In the genomic region with DNA sequence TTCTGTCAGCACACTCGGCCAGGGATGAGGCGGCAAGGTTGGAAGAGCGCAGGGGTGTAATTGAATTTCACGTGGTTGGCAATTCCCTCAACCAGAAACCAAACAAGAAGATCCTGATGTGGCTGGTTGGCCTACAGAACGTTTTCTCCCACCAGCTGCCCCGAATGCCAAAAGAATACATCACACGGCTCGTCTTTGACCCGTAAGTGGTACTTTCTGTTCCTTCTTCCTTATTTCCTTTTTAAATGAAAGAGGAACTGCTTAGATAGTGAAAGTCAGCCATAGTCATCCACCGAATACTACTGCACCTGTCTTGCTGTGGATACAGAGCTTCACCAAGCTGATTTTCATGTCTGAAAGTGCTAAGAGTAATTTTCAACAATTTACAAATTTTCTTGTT, we compare ENCODE assay signal across 10 cellular contexts.
A peak's percentile ranks its signal among the peaks of the same experiment; 100 is the strongest.
DNase-seq lines count a peak whose midpoint lies in the region; ATAC-seq, FAIRE-seq and TF ChIP-seq lines count a peak whose summit lies in the region.
"Had no signal": no experiment of that assay in that cellular context is flagged by ENCODE, and none has a peak within 500 bp of the region (broad histone marks: within the 10 kb centered on the region; RNA-seq: fewer than 3 reads in every experiment).

No MANE protein-coding gene starts in this region.

- peak; percentile 25 for DNase-seq in GM23248
- peak; percentile 27 to 51 for DNase-seq in Kasumi-1 (lab: John Stamatoyannopoulos, UW)
- peak; percentile 26 for DNase-seq in midbrain (lab: John Stamatoyannopoulos, UW)
- no peak for DNase-seq in NCI-H2081 treated with DMSO at 0.1 percent for 48 hours (lab: John Stamatoyannopoulos, UW)
- DNase-seq in small intestine, result no peak
- no peak for DNase-seq in NCI-H2029 treated with DMSO at 0.1 percent for 48 hours (lab: John Stamatoyannopoulos, UW)
- no peak for DNase-seq in mesothelial cell of epicardium (ENCODE audit: low spot score in 2 of 2, unreplicated experiment in 2 of 2)
- DNase-seq: cortex of kidney had no signal

- H3K9ac ChIP-seq in GM23248, result 0 out of 2 replicates have a peak overlapping the region, but pooled peaks have one; percentile 9

- FAIRE-seq in small intestine (lab: Jason Lieb, UNC), result no peak

- H3K4me3 ChIP-seq in GM23248 (peak overlapping the region; percentile 46), small intestine (ENCODE audit: low read depth in 1 of 2, low read length in 2 of 2) (no peak overlapping the region)

- H3K9me2 ChIP-seq in GM23248 (ENCODE audit: insufficient read depth), result no peaks in the 10 kb centered on the region

- no peaks in the 10 kb centered on the region for H3K9me3 Mint-ChIP-seq in mesothelial cell of epicardium

- H3K36me3 ChIP-seq in GM23248 (ENCODE audit: low read depth) (no peaks in the 10 kb centered on the region), small intestine (ENCODE audit: control insufficient read depth in 2 of 2, insufficient read depth in 2 of 2, low read length in 2 of 2) (peaks cover 4 to 5% of the 10 kb centered on the region in 2 donors)

- in situ Hi-C loops in GM23248 (cut with MboI), result no loop called here

- peak; percentile 100 for ATAC-seq in GM18519 (IDR thresholded peaks at IDR 0.05; ENCODE audit: low FRiP score, unreplicated experiment)
- ATAC-seq: SK-N-SH treated with all-trans-retinoic acid at 6 μM for 48 hours had no signal

- peak overlapping the region; percentile 74 for H3K4me2 ChIP-seq in GM23248 (ENCODE audit: unreplicated experiment)

- no peaks in the 10 kb centered on the region for H4K20me1 ChIP-seq in GM23248 (ENCODE audit: insufficient read depth)

- no peak overlapping the region for H3K4me3 Mint-ChIP-seq in mesothelial cell of epicardium

- H2AFZ ChIP-seq in GM23248, result peak overlapping the region; percentile 52

- H3K36me3 Mint-ChIP-seq in mesothelial cell of epicardium, result peaks cover 25% of the 10 kb centered on the region

- H3K27me3 ChIP-seq in GM23248 (replicated peaks; ENCODE audit: insufficient read depth) (no peaks in the 10 kb centered on the region), small intestine (ENCODE audit: control insufficient read depth in 2 of 2, insufficient read depth in 2 of 2, low read length in 2 of 2) (no peaks in the 10 kb centered on the region)

- no peaks in the 10 kb centered on the region for H3F3A ChIP-seq in GM23248 (ENCODE audit: insufficient read depth)

- H3K27ac ChIP-seq in GM23248 (no peak overlapping the region), small intestine (ENCODE audit: low read depth in 1 of 2, low read length in 1 of 2) (no peak overlapping the region)

- 14 to 17% methylated on average over 10 of the region's 10 CpGs for WGBS in GM23248 (ENCODE audit: low coverage in 1 of 2, low lambda C conversion rate in 2 of 2, missing lambda C conversion rate in 2 of 2), 2 experiments
- WGBS in small intestine, 3 donors, result 79 to 90% (median 89%) methylated on average over 10 of the region's 10 CpGs

- H3K4me1 ChIP-seq in GM23248 (ENCODE audit: insufficient read depth), result 0 out of 2 replicates have a peak, but pooled peaks cover 5% of the 10 kb centered on the region
- no peaks in the 10 kb centered on the region for H3K4me1 ChIP-seq in small intestine (ENCODE audit: control insufficient read depth in 2 of 2, insufficient read depth in 1 of 2, low read depth in 1 of 2, low read length in 1 of 2)

- no peaks in the 10 kb centered on the region for H3K79me2 ChIP-seq in GM23248 (ENCODE audit: insufficient read depth)

- H3K4me1 Mint-ChIP-seq in mesothelial cell of epicardium, result peaks cover 12% of the 10 kb centered on the region

- H3K27ac Mint-ChIP-seq in mesothelial cell of epicardium, result no peak overlapping the region

- no peaks in the 10 kb centered on the region for H3K9me3 ChIP-seq in GM23248 (ENCODE audit: low read depth)
- no peaks in the 10 kb centered on the region for H3K9me3 ChIP-seq in small intestine (ENCODE audit: control insufficient read depth, low read depth)

- H3K27me3 Mint-ChIP-seq in mesothelial cell of epicardium (ENCODE audit: low read depth), result no peaks in the 10 kb centered on the region

- no peak for TF ChIP-seq CTCF in mesothelial cell of epicardium (IDR thresholded peaks at IDR 0.05; ENCODE audit: unreplicated experiment)

Comparison
In these comparisons a context has a peak if more than half of its experiments do, and no peak if none do; other contexts are left out.
1. DNase-seq: peak in GM23248 (single experiment), Kasumi-1 (2 of 2) and midbrain (single experiment); none in NCI-H2081 treated with DMSO at 0.1 percent for 48 hours (single experiment), small intestine (single experiment), NCI-H2029 treated with DMSO at 0.1 percent for 48 hours (single experiment) and mesothelial cell of epicardium (0 of 2).